In the genomic region with DNA sequence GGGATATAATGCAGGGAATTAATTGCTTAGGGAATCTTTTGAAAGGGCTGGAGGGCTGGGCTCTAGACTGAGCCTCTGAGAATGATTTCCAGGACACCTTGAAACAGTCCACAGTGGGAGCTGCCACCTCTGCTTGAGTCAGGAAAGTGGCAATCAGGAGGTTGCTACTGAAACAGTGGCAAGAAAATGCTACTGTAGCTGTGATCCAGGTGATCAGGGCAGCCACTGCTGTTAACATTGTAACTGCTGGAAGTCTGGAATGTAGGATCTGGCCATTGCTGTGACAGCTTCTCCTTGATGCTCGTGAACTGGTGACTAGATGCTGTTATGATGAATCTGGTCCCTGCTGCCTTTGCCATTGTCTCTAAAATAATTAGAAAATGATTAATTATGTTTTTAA, we compare ENCODE assay signal across 2 cellular contexts.
A peak's percentile ranks its signal among the peaks of the same experiment; 100 is the strongest.
TF ChIP-seq lines count a peak whose summit lies in the region.

No MANE protein-coding gene starts in this region.

TF ChIP-seq in HEK293, 187 proteins besides CTCF, POLR2A, EP300 and RAD21 (continued from another document):
- TF ChIP-seq ZFHX2 (tag by site-specific recombination; conservative IDR thresholded peaks at IDR 0.05) (no peak), ZFP41 (tag by site-specific recombination; IDR thresholded peaks at IDR 0.05; ENCODE audit: borderline replicate concordance) (no peak), OSR2 (tag by site-specific recombination; IDR thresholded peaks at IDR 0.05) (peak; percentile 80)

TF ChIP-seq in WTC11, 78 proteins besides CTCF, POLR2A, EP300 and RAD21:
- TF ChIP-seq, protein P1, sequence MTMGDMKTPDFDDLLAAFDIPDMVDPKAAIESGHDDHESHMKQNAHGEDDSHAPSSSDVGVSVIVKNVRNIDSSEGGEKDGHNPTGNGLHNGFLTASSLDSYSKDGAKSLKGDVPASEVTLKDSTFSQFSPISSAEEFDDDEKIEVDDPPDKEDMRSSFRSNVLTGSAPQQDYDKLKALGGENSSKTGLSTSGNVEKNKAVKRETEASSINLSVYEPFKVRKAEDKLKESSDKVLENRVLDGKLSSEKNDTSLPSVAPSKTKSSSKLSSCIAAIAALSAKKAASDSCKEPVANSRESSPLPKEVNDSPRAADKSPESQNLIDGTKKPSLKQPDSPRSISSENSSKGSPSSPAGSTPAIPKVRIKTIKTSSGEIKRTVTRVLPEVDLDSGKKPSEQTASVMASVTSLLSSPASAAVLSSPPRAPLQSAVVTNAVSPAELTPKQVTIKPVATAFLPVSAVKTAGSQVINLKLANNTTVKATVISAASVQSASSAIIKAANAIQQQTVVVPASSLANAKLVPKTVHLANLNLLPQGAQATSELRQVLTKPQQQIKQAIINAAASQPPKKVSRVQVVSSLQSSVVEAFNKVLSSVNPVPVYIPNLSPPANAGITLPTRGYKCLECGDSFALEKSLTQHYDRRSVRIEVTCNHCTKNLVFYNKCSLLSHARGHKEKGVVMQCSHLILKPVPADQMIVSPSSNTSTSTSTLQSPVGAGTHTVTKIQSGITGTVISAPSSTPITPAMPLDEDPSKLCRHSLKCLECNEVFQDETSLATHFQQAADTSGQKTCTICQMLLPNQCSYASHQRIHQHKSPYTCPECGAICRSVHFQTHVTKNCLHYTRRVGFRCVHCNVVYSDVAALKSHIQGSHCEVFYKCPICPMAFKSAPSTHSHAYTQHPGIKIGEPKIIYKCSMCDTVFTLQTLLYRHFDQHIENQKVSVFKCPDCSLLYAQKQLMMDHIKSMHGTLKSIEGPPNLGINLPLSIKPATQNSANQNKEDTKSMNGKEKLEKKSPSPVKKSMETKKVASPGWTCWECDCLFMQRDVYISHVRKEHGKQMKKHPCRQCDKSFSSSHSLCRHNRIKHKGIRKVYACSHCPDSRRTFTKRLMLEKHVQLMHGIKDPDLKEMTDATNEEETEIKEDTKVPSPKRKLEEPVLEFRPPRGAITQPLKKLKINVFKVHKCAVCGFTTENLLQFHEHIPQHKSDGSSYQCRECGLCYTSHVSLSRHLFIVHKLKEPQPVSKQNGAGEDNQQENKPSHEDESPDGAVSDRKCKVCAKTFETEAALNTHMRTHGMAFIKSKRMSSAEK (CRISPR knock-in tag; IDR thresholded peaks at IDR 0.05; ENCODE audit: borderline replicate concordance) = no peak
- TF ChIP-seq ZNF263 (CRISPR knock-in tag; IDR thresholded peaks at IDR 0.05; ENCODE audit: low read depth) (no peak), RELA (CRISPR knock-in tag; IDR thresholded peaks at IDR 0.05; ENCODE audit: borderline replicate concordance) (no peak), CREB1 (CRISPR knock-in tag; IDR thresholded peaks at IDR 0.05) (no peak), SMAD3 (CRISPR knock-in tag; IDR thresholded peaks at IDR 0.05; ENCODE audit: borderline replicate concordance) (no peak), ETV6 (CRISPR knock-in tag; IDR thresholded peaks at IDR 0.05) (no peak), MYBL2 (CRISPR knock-in tag; IDR thresholded peaks at IDR 0.05) (no peak), FOXJ3 (CRISPR knock-in tag; IDR thresholded peaks at IDR 0.05; ENCODE audit: borderline replicate concordance) (no peak), JUN (CRISPR knock-in tag; IDR thresholded peaks at IDR 0.05) (no peak), FOXK1 (CRISPR knock-in tag; IDR thresholded peaks at IDR 0.05) (no peak)
- TF ChIP-seq, protein P2, sequence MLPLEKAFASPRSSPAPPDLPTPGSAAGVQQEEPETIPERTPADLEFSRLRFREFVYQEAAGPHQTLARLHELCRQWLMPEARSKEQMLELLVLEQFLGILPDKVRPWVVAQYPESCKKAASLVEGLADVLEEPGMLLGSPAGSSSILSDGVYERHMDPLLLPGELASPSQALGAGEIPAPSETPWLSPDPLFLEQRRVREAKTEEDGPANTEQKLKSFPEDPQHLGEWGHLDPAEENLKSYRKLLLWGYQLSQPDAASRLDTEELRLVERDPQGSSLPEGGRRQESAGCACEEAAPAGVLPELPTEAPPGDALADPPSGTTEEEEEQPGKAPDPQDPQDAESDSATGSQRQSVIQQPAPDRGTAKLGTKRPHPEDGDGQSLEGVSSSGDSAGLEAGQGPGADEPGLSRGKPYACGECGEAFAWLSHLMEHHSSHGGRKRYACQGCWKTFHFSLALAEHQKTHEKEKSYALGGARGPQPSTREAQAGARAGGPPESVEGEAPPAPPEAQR (CRISPR knock-in tag; IDR thresholded peaks at IDR 0.05) = no peak
- TF ChIP-seq, protein P3, sequence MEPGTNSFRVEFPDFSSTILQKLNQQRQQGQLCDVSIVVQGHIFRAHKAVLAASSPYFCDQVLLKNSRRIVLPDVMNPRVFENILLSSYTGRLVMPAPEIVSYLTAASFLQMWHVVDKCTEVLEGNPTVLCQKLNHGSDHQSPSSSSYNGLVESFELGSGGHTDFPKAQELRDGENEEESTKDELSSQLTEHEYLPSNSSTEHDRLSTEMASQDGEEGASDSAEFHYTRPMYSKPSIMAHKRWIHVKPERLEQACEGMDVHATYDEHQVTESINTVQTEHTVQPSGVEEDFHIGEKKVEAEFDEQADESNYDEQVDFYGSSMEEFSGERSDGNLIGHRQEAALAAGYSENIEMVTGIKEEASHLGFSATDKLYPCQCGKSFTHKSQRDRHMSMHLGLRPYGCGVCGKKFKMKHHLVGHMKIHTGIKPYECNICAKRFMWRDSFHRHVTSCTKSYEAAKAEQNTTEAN (CRISPR knock-in tag; IDR thresholded peaks at IDR 0.05) = no peak
- TF ChIP-seq, protein P4, sequence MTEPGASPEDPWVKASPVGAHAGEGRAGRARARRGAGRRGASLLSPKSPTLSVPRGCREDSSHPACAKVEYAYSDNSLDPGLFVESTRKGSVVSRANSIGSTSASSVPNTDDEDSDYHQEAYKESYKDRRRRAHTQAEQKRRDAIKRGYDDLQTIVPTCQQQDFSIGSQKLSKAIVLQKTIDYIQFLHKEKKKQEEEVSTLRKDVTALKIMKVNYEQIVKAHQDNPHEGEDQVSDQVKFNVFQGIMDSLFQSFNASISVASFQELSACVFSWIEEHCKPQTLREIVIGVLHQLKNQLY (CRISPR knock-in tag; IDR thresholded peaks at IDR 0.05) = no peak
- TF ChIP-seq, protein P5, sequence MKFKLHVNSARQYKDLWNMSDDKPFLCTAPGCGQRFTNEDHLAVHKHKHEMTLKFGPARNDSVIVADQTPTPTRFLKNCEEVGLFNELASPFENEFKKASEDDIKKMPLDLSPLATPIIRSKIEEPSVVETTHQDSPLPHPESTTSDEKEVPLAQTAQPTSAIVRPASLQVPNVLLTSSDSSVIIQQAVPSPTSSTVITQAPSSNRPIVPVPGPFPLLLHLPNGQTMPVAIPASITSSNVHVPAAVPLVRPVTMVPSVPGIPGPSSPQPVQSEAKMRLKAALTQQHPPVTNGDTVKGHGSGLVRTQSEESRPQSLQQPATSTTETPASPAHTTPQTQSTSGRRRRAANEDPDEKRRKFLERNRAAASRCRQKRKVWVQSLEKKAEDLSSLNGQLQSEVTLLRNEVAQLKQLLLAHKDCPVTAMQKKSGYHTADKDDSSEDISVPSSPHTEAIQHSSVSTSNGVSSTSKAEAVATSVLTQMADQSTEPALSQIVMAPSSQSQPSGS (CRISPR knock-in tag; IDR thresholded peaks at IDR 0.05; ENCODE audit: borderline replicate concordance, low read depth) = no peak
- TF ChIP-seq, protein P6, sequence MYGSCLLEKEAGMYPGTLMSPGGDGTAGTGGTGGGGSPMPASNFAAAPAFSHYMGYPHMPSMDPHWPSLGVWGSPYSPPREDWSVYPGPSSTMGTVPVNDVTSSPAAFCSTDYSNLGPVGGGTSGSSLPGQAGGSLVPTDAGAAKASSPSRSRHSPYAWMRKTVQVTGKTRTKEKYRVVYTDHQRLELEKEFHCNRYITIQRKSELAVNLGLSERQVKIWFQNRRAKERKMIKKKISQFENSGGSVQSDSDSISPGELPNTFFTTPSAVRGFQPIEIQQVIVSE (CRISPR knock-in tag; IDR thresholded peaks at IDR 0.05; ENCODE audit: borderline replicate concordance) = no peak
- TF ChIP-seq, protein P7, sequence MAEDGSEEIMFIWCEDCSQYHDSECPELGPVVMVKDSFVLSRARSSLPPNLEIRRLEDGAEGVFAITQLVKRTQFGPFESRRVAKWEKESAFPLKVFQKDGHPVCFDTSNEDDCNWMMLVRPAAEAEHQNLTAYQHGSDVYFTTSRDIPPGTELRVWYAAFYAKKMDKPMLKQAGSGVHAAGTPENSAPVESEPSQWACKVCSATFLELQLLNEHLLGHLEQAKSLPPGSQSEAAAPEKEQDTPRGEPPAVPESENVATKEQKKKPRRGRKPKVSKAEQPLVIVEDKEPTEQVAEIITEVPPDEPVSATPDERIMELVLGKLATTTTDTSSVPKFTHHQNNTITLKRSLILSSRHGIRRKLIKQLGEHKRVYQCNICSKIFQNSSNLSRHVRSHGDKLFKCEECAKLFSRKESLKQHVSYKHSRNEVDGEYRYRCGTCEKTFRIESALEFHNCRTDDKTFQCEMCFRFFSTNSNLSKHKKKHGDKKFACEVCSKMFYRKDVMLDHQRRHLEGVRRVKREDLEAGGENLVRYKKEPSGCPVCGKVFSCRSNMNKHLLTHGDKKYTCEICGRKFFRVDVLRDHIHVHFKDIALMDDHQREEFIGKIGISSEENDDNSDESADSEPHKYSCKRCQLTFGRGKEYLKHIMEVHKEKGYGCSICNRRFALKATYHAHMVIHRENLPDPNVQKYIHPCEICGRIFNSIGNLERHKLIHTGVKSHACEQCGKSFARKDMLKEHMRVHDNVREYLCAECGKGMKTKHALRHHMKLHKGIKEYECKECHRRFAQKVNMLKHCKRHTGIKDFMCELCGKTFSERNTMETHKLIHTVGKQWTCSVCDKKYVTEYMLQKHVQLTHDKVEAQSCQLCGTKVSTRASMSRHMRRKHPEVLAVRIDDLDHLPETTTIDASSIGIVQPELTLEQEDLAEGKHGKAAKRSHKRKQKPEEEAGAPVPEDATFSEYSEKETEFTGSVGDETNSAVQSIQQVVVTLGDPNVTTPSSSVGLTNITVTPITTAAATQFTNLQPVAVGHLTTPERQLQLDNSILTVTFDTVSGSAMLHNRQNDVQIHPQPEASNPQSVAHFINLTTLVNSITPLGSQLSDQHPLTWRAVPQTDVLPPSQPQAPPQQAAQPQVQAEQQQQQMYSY (CRISPR knock-in tag; IDR thresholded peaks at IDR 0.05) = no peak
- TF ChIP-seq, protein P8, sequence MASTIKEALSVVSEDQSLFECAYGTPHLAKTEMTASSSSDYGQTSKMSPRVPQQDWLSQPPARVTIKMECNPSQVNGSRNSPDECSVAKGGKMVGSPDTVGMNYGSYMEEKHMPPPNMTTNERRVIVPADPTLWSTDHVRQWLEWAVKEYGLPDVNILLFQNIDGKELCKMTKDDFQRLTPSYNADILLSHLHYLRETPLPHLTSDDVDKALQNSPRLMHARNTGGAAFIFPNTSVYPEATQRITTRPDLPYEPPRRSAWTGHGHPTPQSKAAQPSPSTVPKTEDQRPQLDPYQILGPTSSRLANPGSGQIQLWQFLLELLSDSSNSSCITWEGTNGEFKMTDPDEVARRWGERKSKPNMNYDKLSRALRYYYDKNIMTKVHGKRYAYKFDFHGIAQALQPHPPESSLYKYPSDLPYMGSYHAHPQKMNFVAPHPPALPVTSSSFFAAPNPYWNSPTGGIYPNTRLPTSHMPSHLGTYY (CRISPR knock-in tag; IDR thresholded peaks at IDR 0.05) = no peak
